12 cellular contexts compared by ENCODE assay signal in genomic region chr7:142463401-142463850, GRCh38.
DNase-seq lines count a peak whose midpoint lies in the region; ATAC-seq and TF ChIP-seq lines count a peak whose summit lies in the region.
"Had no signal": no experiment of that assay in that cellular context is flagged by ENCODE, and none has a peak within 500 bp of the region (broad histone marks: within the 10 kb centered on the region; RNA-seq: fewer than 3 reads in every experiment).

No MANE protein-coding gene starts in this region.

- no peak overlapping the region for H4K8ac ChIP-seq in neuronal stem cell (ENCODE audit: low read depth, low read length)

- H3K18ac ChIP-seq in neuronal stem cell (ENCODE audit: low read length), result no peak overlapping the region

- no peaks in the 10 kb centered on the region for H3K9me2 ChIP-seq in OCI-LY7 (ENCODE audit: insufficient read depth, low read length)

- H3K36me3 ChIP-seq in OCI-LY7 (ENCODE audit: insufficient read depth, low read length) (no peaks in the 10 kb centered on the region), SJCRH30 (no peaks in the 10 kb centered on the region), neuronal stem cell (replicated peaks in 1 of 2; ENCODE audit: control insufficient read depth in 2 of 2, insufficient read depth in 2 of 2, low read length in 2 of 2) (no peaks in the 10 kb centered on the region)
- H3K36me3 ChIP-seq: heart left ventricle, right lobe of liver had no signal

- no peaks in the 10 kb centered on the region for H3K79me2 ChIP-seq in OCI-LY7 (ENCODE audit: insufficient read depth, low read depth, low read length)

- H3K4me2 ChIP-seq in OCI-LY7 (ENCODE audit: low read length) (no peak overlapping the region), neuronal stem cell (ENCODE audit: insufficient read depth, low read length, poor library complexity, severe bottlenecking) (no peak overlapping the region)

- H2BK5ac ChIP-seq in neuronal stem cell (ENCODE audit: low read length), result no peak overlapping the region

- intact Hi-C loops in OCI-LY7 (cut with micrococcal nuclease; ENCODE audit: unreplicated experiment), result loop anchor here (5.0 kb wide), 1 partner anchor 59 kb away; no protein-coding TSS in a partner anchor

- peak overlapping the region; percentile 43; the same call in 1 of the 2 replicates for H2AFZ ChIP-seq in OCI-LY7 (ENCODE audit: low read length)
- no peak overlapping the region for H2AFZ ChIP-seq in neuronal stem cell (ENCODE audit: low read length)

- POLR2A ChIA-PET in OCI-LY7 (lab: Charles Lee), result interaction anchor here (1.0 kb wide), 1 partner anchor 38 kb away, joined by 4 read pairs; no protein-coding TSS in a partner anchor

- H3K27ac ChIP-seq in OCI-LY7 (ENCODE audit: low read depth, low read length, poor library complexity, severe bottlenecking) (no peak overlapping the region), SJCRH30 (no peak overlapping the region), neuronal stem cell (replicated peaks; ENCODE audit: low read length) (no peak overlapping the region)
- H3K27ac ChIP-seq: heart left ventricle, right lobe of liver had no signal

- H3K9me3 ChIP-seq in OCI-LY7 (ENCODE audit: low read length) (no peaks in the 10 kb centered on the region), SJCRH30 (replicated peaks) (no peaks in the 10 kb centered on the region), neuronal stem cell (replicated peaks in 1 of 2; ENCODE audit: control insufficient read depth in 2 of 2, insufficient read depth in 1 of 2, low read depth in 1 of 2, low read length in 2 of 2) (no peaks in the 10 kb centered on the region)
- H3K9me3 ChIP-seq: heart left ventricle, right lobe of liver had no signal

- H3K79me1 ChIP-seq in neuronal stem cell (ENCODE audit: low read depth, low read length), result no peaks in the 10 kb centered on the region

- no peak overlapping the region for H3K9ac ChIP-seq in neuronal stem cell (ENCODE audit: low read depth, low read length, poor library complexity)

- no CpG with 5 or more reads among the region's 6 CpGs for WGBS in neuronal stem cell (ENCODE audit: extremely low coverage in 2 of 2, insufficient read length in 2 of 2, insufficient replicate concordance in 1 of 2), 2 donors

- no peak overlapping the region for H2BK120ac ChIP-seq in neuronal stem cell (ENCODE audit: low read depth, low read length)

- no peak for TF ChIP-seq CTCF in OCI-LY7 (conservative IDR thresholded peaks at IDR 0.05; ENCODE audit: low read length)

- no peak overlapping the region for H2BK15ac ChIP-seq in neuronal stem cell (ENCODE audit: low read length)

- peak; percentile 23 for DNase-seq in CD1c-positive myeloid dendritic cell (ENCODE audit: extremely low spot score)
- no peak for DNase-seq in OCI-LY7 (ENCODE audit: low spot score)
- peak; percentile 12 for DNase-seq in central memory CD4-positive, alpha-beta T cell
- no peak for DNase-seq in SJCRH30
- DNase-seq in neuronal stem cell (ENCODE audit: low spot score), result no peak
- DNase-seq: heart left ventricle, NCI-H2029 treated with DMSO at 0.1 percent for 48 hours, right lobe of liver, SHP77 treated with DMSO at 0.1 percent for 48 hours had no signal

- H2BK12ac ChIP-seq in neuronal stem cell (ENCODE audit: low read length), result no peak overlapping the region

- no peak overlapping the region for H4K91ac ChIP-seq in neuronal stem cell (ENCODE audit: low read depth, low read length, poor library complexity)

- no peak overlapping the region for H3K4ac ChIP-seq in neuronal stem cell (ENCODE audit: low read length)

- H3K4me3 ChIP-seq in OCI-LY7 (ENCODE audit: low read depth, low read length, poor library complexity, severe bottlenecking), result no peak overlapping the region
- no peak overlapping the region for H3K4me3 ChIP-seq in SJCRH30
- H3K4me3 ChIP-seq in neuronal stem cell (ENCODE audit: low read length in 2 of 2), result no peak overlapping the region
- H3K4me3 ChIP-seq: heart left ventricle, right lobe of liver had no signal

- no peak overlapping the region for H3K14ac ChIP-seq in neuronal stem cell (ENCODE audit: low read length)

- no peak overlapping the region for H2AK5ac ChIP-seq in neuronal stem cell (ENCODE audit: low read depth, low read length)

- ATAC-seq in GM19351 (IDR thresholded peaks at IDR 0.05; ENCODE audit: unreplicated experiment) (peak; percentile 51), HG03175 (IDR thresholded peaks at IDR 0.05; ENCODE audit: unreplicated experiment) (no peak), HG02623 (IDR thresholded peaks at IDR 0.05; ENCODE audit: unreplicated experiment) (no peak)
- ATAC-seq: heart left ventricle, right lobe of liver had no signal

- no TSS peak for BruUV-seq in OCI-LY7 (replicated peaks; lab: Mats Ljungman, UMichigan)

- CTCF ChIA-PET in OCI-LY7 (lab: Charles Lee; ENCODE audit: unreplicated experiment), result interaction anchor here (0.6 to 1.2 kb wide), 4 partner anchors 16 to 56 kb away, joined by 3 to 4 read pairs (median 3); no protein-coding TSS in a partner anchor

- H4K20me1 ChIP-seq in OCI-LY7 (ENCODE audit: insufficient read depth, low read length), result no peaks in the 10 kb centered on the region

- 0 out of 2 replicates have a peak, but pooled peaks cover 4% of the 10 kb centered on the region for H3K27me3 ChIP-seq in SJCRH30
- peaks cover 0 to 1% (median 0%) of the 10 kb centered on the region in 3 experiments for H3K27me3 ChIP-seq in neuronal stem cell (ENCODE audit: control insufficient read depth in 3 of 3, insufficient read depth in 3 of 3, low read depth in 1 of 3, low read length in 3 of 3)
- H3K27me3 ChIP-seq: right lobe of liver had no signal

- no peak overlapping the region for H3K23ac ChIP-seq in neuronal stem cell (ENCODE audit: low read depth, low read length, poor library complexity)

- H3K4me1 ChIP-seq in OCI-LY7 (ENCODE audit: insufficient read depth, low read length, poor library complexity, severe bottlenecking) (peaks cover 5% of the 10 kb centered on the region), SJCRH30 (peaks cover 6% of the 10 kb centered on the region; the same call in 1 of the 2 replicates), neuronal stem cell (ENCODE audit: control insufficient read depth in 2 of 2, insufficient read depth in 1 of 2, low read depth in 1 of 2, low read length in 2 of 2) (no peaks in the 10 kb centered on the region)
- H3K4me1 ChIP-seq: right lobe of liver had no signal

Comparison
In these comparisons a context has a peak if more than half of its experiments do, and no peak if none do; other contexts are left out.
1. DNase-seq: peak in CD1c-positive myeloid dendritic cell (single experiment) and central memory CD4-positive, alpha-beta T cell (single experiment); none in OCI-LY7 (single experiment), SJCRH30 (0 of 2) and neuronal stem cell (single experiment).